8 cellular contexts compared by ENCODE assay signal in genomic region chr3:119809249-119810017, GRCh38. TPM values are rescaled to one million over a fixed set of nuclear protein-coding genes. Genes with fewer than 3 reads are reported as not detected.
DNase-seq lines count a peak whose midpoint lies in the region; ATAC-seq and TF ChIP-seq lines count a peak whose summit lies in the region.

No MANE protein-coding gene starts in this region.

- TF ChIP-seq CTCF in colonic mucosa (IDR thresholded peaks at IDR 0.05) (no peak), prostate gland (IDR thresholded peaks at IDR 0.05) (no peak), SK-N-SH (IDR thresholded peaks at IDR 0.05) (no peak)

- CTCF ChIA-PET in SK-N-SH (lab: Yijun Ruan, JAX) = interaction anchor here (1.5 kb wide), 1 partner anchor 9 kb away, joined by 5 read pairs; no protein-coding TSS in a partner anchor

- intact Hi-C loops in colonic mucosa (cut with DNase I) (no loop called here), prostate gland (cut with DNase I) (no loop called here)

- H2AFZ ChIP-seq in SK-N-SH (ENCODE audit: low read depth) = no peak overlapping the region

- POLR2A ChIA-PET in SK-N-SH (lab: Yijun Ruan, JAX) = no interaction called here

- no peaks in the 10 kb centered on the region for H3F3A ChIP-seq in SK-N-SH (replicated peaks; ENCODE audit: insufficient read depth)

- no peak overlapping the region for H3K4me2 ChIP-seq in SK-N-SH

- no peak for TF ChIP-seq EP300 in SK-N-SH (IDR thresholded peaks at IDR 0.05; ENCODE audit: borderline replicate concordance in 1 of 2, low read depth in 1 of 2, low read length in 1 of 2)

- no peak for TF ChIP-seq RAD21 in SK-N-SH (IDR thresholded peaks at IDR 0.05; ENCODE audit: low read length)

- H3K4me1 ChIP-seq in colonic mucosa = no peaks in the 10 kb centered on the region
- H3K4me1 ChIP-seq in prostate gland (replicated peaks) = no peaks in the 10 kb centered on the region
- H3K4me1 ChIP-seq in SK-N-SH (ENCODE audit: control insufficient read depth in 1 of 2, insufficient read depth in 2 of 2, low read depth in 1 of 2, low read length in 1 of 2) = no peaks in the 10 kb centered on the region

- DNase-seq in stimulated activated CD4-positive, alpha-beta T cell treated with anti-CD3 and anti-CD28 coated beads, Interleukin-12 subunit alpha, Interleukin-12 subunit beta, amount 100 ng/mL, for 4 hours = peak; percentile 16
- DNase-seq in stimulated activated CD4-positive, alpha-beta T cell treated with anti-CD3 and anti-CD28 coated beads, Interleukin-4, amount 100 ng/mL, for 24 hours = no peak
- DNase-seq in colonic mucosa (no peak), prostate gland (ENCODE audit: low spot score) (no peak), SK-N-SH (no peak), NCI-H82 (lab: John Stamatoyannopoulos, UW) (no peak), NCI-H1436 treated with DMSO at 0.1 percent for 48 hours (lab: John Stamatoyannopoulos, UW) (no peak)

- WGBS in prostate gland = 40% methylated on average over 31 of the region's 31 CpGs
- WGBS in SK-N-SH (ENCODE audit: low lambda C conversion rate) = 78% methylated on average over 29 of the region's 31 CpGs

- H3K9me2 ChIP-seq in SK-N-SH = no peaks in the 10 kb centered on the region

- H3K4me3 ChIP-seq in colonic mucosa = peak overlapping the region; percentile 34
- peak overlapping the region; percentile 28 to 39 for H3K4me3 ChIP-seq in prostate gland
- H3K4me3 ChIP-seq in SK-N-SH (ENCODE audit: low read depth in 2 of 2, low read length in 1 of 2) = no peak overlapping the region

- H3K79me2 ChIP-seq in SK-N-SH (ENCODE audit: insufficient read depth) = no peaks in the 10 kb centered on the region

- H4K20me1 ChIP-seq in SK-N-SH (ENCODE audit: insufficient read depth) = no peaks in the 10 kb centered on the region

- no peaks in the 10 kb centered on the region for H3K36me3 ChIP-seq in colonic mucosa
- H3K36me3 ChIP-seq in prostate gland = no peaks in the 10 kb centered on the region
- H3K36me3 ChIP-seq in SK-N-SH (replicated peaks in 1 of 2; ENCODE audit: control insufficient read depth in 1 of 2, insufficient read depth in 2 of 2, low read length in 1 of 2) = no peaks in the 10 kb centered on the region

- H3K9me3 ChIP-seq in colonic mucosa (no peaks in the 10 kb centered on the region), prostate gland (no peaks in the 10 kb centered on the region), SK-N-SH (no peaks in the 10 kb centered on the region)

- H3K27ac ChIP-seq in colonic mucosa (no peak overlapping the region), prostate gland (no peak overlapping the region), SK-N-SH (ENCODE audit: low read depth in 2 of 2, low read length in 1 of 2) (no peak overlapping the region)

- no peak overlapping the region for H3K9ac ChIP-seq in colonic mucosa (ENCODE audit: low read depth in 2 of 2, low read length in 2 of 2)
- H3K9ac ChIP-seq in SK-N-SH = no peak overlapping the region

- ATAC-seq in HG03135 (IDR thresholded peaks at IDR 0.05; ENCODE audit: unreplicated experiment) = peak; percentile 47

- no peaks in the 10 kb centered on the region for H3K27me3 ChIP-seq in colonic mucosa
- H3K27me3 ChIP-seq in prostate gland (replicated peaks; ENCODE audit: insufficient read depth) = no peaks in the 10 kb centered on the region
- no peaks in the 10 kb centered on the region for H3K27me3 ChIP-seq in SK-N-SH (ENCODE audit: insufficient read depth)

- no peak for TF ChIP-seq POLR2A in prostate gland (IDR thresholded peaks at IDR 0.05)

TF ChIP-seq in SK-N-SH, 30 proteins besides CTCF, POLR2A, EP300 and RAD21:
- TF ChIP-seq TAF1 (IDR thresholded peaks at IDR 0.05; ENCODE audit: borderline replicate concordance, low read depth, low read length) = no peak
- TF ChIP-seq SIN3A (IDR thresholded peaks at IDR 0.05; ENCODE audit: borderline replicate concordance, low read depth, low read length) = no peak
- no peak for TF ChIP-seq JUND (IDR thresholded peaks at IDR 0.05)
- no peak for TF ChIP-seq EZH2phosphoT487 (IDR thresholded peaks at IDR 0.05; ENCODE audit: borderline replicate concordance, low read depth)
- no peak for TF ChIP-seq TEAD4 (IDR thresholded peaks at IDR 0.05; ENCODE audit: borderline replicate concordance, insufficient read depth)
- no peak for TF ChIP-seq FOXJ3 (CRISPR knock-in tag; IDR thresholded peaks at IDR 0.05)
- TF ChIP-seq FOXM1 (IDR thresholded peaks at IDR 0.05; ENCODE audit: low read depth) = no peak
- TF ChIP-seq RCOR1 (IDR thresholded peaks at IDR 0.05; ENCODE audit: low read length) = no peak
- TF ChIP-seq RXRA (IDR thresholded peaks at IDR 0.05; ENCODE audit: borderline replicate concordance, low read depth) = no peak
- no peak for TF ChIP-seq NFIC (IDR thresholded peaks at IDR 0.05; ENCODE audit: borderline replicate concordance)
- TF ChIP-seq RFX5 (IDR thresholded peaks at IDR 0.05; ENCODE audit: low read length) = no peak
- TF ChIP-seq IRF3 (IDR thresholded peaks at IDR 0.05; ENCODE audit: low read depth, low read length) = no peak
- no peak for TF ChIP-seq USF1 (IDR thresholded peaks at IDR 0.05; ENCODE audit: borderline replicate concordance, low read depth)
- TF ChIP-seq GATA2 (CRISPR knock-in tag; IDR thresholded peaks at IDR 0.05) = no peak

RNA-seq across cellular contexts. Expression of gene NR1I2, which starts 27.5 kb away (rescaled TPM):
- total RNA-seq in colonic mucosa (10 to 100 TPM; 58.4 to 70.4 TPM), prostate gland (under 1 TPM in 1 of 2 donors, not detected in 1; 0.85 TPM)
- polyA plus RNA-seq in SK-N-SH (2012; rRNA removed) = 0.03 TPM in 1 of 2 replicates, not detected in the other
- not detected in 2 replicates for polyA plus RNA-seq in SK-N-SH (2012; cell fraction: cytosol; rRNA removed)
- polyA plus RNA-seq in SK-N-SH (2012; cell fraction: nucleus; rRNA removed) = 0.12 and 0.14 TPM in 2 replicates

Comparison
In these comparisons a context has a peak if more than half of its experiments do, and no peak if none do; other contexts are left out.
1. H3K4me3 ChIP-seq: peak in colonic mucosa (single experiment) and prostate gland (2 of 2); none in SK-N-SH (0 of 2).
2. RNA of gene NR1I2, which starts 27.5 kb away (total RNA-seq): 58.4 to 70.4 TPM in colonic mucosa; 0.85 TPM in prostate gland; every median in the first group is over 10 times any median in the second.